In genomic region chr12:89370850-89371249, GRCh38 we compare ENCODE assay signal across 9 cellular contexts. TPM values are rescaled to one million over a fixed set of nuclear protein-coding genes. Genes with fewer than 3 reads are reported as not detected.
DNase-seq lines count a peak whose midpoint lies in the region; ATAC-seq and TF ChIP-seq lines count a peak whose summit lies in the region.
"Had no signal": no experiment of that assay in that cellular context is flagged by ENCODE, and none has a peak within 500 bp of the region (broad histone marks: within the 10 kb centered on the region; RNA-seq: fewer than 3 reads in every experiment).

No MANE protein-coding gene starts in this region.

- peaks cover 41% of the 10 kb centered on the region for H3K4me1 Mint-ChIP-seq in neural crest cell

- peaks cover 1% of the 10 kb centered on the region for H3K9me3 Mint-ChIP-seq in neural crest cell

- DNase-seq in EL (peak; percentile 87), NB4 (ENCODE audit: low read depth) (peak; percentile 82), colonic mucosa (no peak), neural crest cell (ENCODE audit: low read depth, low spot score) (no peak), aorta (no peak)
- DNase-seq in stimulated activated CD4-positive, alpha-beta T cell treated with anti-CD3 and anti-CD28 coated beads, Interleukin-2, amount 100 ng/mL, for 48 hours: no peak
- DNase-seq in activated CD8-positive, alpha-beta memory T cell treated with anti-CD3 and anti-CD28 coated beads, Interleukin-2, amount 50 U/mL, for 48 hours: no peak
- no peak for DNase-seq in stimulated activated naive CD8-positive, alpha-beta T cell treated with anti-CD3 and anti-CD28 coated beads, Interleukin-15, Interleukin-2, amounts not matched to agents 100 U/mL and 50 U/mL, for 24 hours
- DNase-seq: central memory CD4-positive, alpha-beta T cell had no signal

- peak overlapping the region in 1 of 2 donors; percentile 32 for H3K9ac ChIP-seq in colonic mucosa (ENCODE audit: low read depth in 2 of 2, low read length in 2 of 2)

- H3K4me3 ChIP-seq in NB4 (ENCODE audit: low read depth, low read length) (no peak overlapping the region), colonic mucosa (no peak overlapping the region), aorta (ENCODE audit: low read length in 2 of 2) (no peak overlapping the region)

- no peaks in the 10 kb centered on the region for H3K27me3 Mint-ChIP-seq in neural crest cell (ENCODE audit: low read depth)

- H3K4me1 ChIP-seq in colonic mucosa (peaks cover 6% of the 10 kb centered on the region), aorta (ENCODE audit: control insufficient read depth in 1 of 2, insufficient read depth in 2 of 2, low read length in 2 of 2) (peaks cover 0 to 8% of the 10 kb centered on the region in 2 donors)

- H3K4me3 Mint-ChIP-seq in neural crest cell: no peak overlapping the region

- TF ChIP-seq CTCF in NB4 (IDR thresholded peaks at IDR 0.05; ENCODE audit: low read depth, low read length) (no peak), colonic mucosa (IDR thresholded peaks at IDR 0.05) (no peak), neural crest cell (conservative IDR thresholded peaks at IDR 0.05) (no peak)

- H3K36me3 ChIP-seq in colonic mucosa: no peaks in the 10 kb centered on the region
- H3K36me3 ChIP-seq in aorta (ENCODE audit: control insufficient read depth in 1 of 2, insufficient read depth in 2 of 2, low read length in 1 of 2): no peaks in the 10 kb centered on the region

- H3K27ac ChIP-seq in colonic mucosa (peak overlapping the region; percentile 10), aorta (ENCODE audit: low read depth in 1 of 2, low read length in 2 of 2) (no peak overlapping the region)

- intact Hi-C loops in colonic mucosa (cut with DNase I): no loop called here
- intact Hi-C loops in aorta (cut with DNase I): no loop called here

- H3K27ac Mint-ChIP-seq in neural crest cell (ENCODE audit: unreplicated experiment): peak overlapping the region; percentile 63

- H3K36me3 Mint-ChIP-seq in neural crest cell (ENCODE audit: low read depth): no peaks in the 10 kb centered on the region

- H3K9me3 ChIP-seq in colonic mucosa (no peaks in the 10 kb centered on the region), aorta (ENCODE audit: control insufficient read depth, low read length) (no peaks in the 10 kb centered on the region)

- H3K27me3 ChIP-seq in colonic mucosa: no peaks in the 10 kb centered on the region
- no peaks in the 10 kb centered on the region for H3K27me3 ChIP-seq in aorta (ENCODE audit: control insufficient read depth in 1 of 2, insufficient read depth in 2 of 2, low read length in 1 of 2)

- 78 to 82% methylated on average over 7 of the region's 7 CpGs for WGBS in aorta, 2 donors

- TF ChIP-seq POLR2A in NB4 (IDR thresholded peaks at IDR 0.05; ENCODE audit: extremely low read depth, insufficient read length): no peak

- ATAC-seq in aorta (ENCODE audit: low FRiP score): no peak
- no peak for ATAC-seq in stimulated activated naive CD8-positive, alpha-beta T cell treated with anti-CD3 and anti-CD28 coated beads, Interleukin-15, Interleukin-2, amounts not matched to agents 100 U/mL and 50 U/mL, for 24 hours

RNA-seq across cellular contexts. Expression of gene DUSP6, which starts 18.5 kb away (rescaled TPM):
- total RNA-seq in colonic mucosa (10 to 100 TPM; 53.8 to 97.6 TPM), neural crest cell (109 and 112 TPM in 2 replicates), aorta (10 to 100 TPM; 94.6 to 96.8 TPM)
- 10 to 100 TPM; 19.8 to 33.4 TPM for polyA plus RNA-seq in aorta

Comparison
In these comparisons a context has a peak if more than half of its experiments do, and no peak if none do; other contexts are left out.
1. DNase-seq: peak in EL (single experiment) and NB4 (single experiment); none in colonic mucosa (single experiment), neural crest cell (single experiment), stimulated activated CD4-positive, alpha-beta T cell treated with anti-CD3 and anti-CD28 coated beads, Interleukin-2, amount 100 ng/mL, for 48 hours (0 of 2), activated CD8-positive, alpha-beta memory T cell treated with anti-CD3 and anti-CD28 coated beads, Interleukin-2, amount 50 U/mL, for 48 hours (single experiment), aorta (0 of 2) and stimulated activated naive CD8-positive, alpha-beta T cell treated with anti-CD3 and anti-CD28 coated beads, Interleukin-15, Interleukin-2, amounts not matched to agents 100 U/mL and 50 U/mL, for 24 hours (single experiment).